In the genomic region with DNA sequence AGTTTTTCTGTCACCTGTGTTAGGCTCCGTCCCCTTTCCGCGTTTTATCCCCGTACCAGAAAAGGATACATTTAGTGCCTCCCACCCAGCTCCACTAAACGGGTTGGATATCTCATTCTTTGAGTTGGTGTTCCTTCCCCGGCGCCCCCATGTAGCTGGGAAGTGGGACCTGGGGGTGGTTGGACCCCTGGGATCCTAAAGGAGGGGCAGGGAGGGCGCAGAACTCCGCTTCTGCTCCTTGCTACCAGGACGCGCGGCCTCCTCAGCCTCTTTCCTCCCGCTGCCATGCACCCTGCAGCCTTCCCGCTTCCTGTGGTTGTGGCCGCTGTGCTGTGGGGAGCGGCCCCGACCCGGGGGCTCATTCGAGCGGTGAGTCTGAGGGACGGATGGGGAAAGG, we compare ENCODE assay signal across 8 cellular contexts. TPM values are rescaled to one million over a fixed set of nuclear protein-coding genes. Genes with fewer than 3 reads are reported as not detected.
A peak's percentile ranks its signal among the peaks of the same experiment; 100 is the strongest.
DNase-seq lines count a peak whose midpoint lies in the region; ATAC-seq, FAIRE-seq and TF ChIP-seq lines count a peak whose summit lies in the region.

No MANE protein-coding gene starts in this region.

- H3K4me3 Mint-ChIP-seq in CD4-positive, alpha-beta T cell: peak overlapping the region; percentile 99

- peaks cover 65% of the 10 kb centered on the region for H3K4me1 Mint-ChIP-seq in CD4-positive, alpha-beta T cell (ENCODE audit: low read depth)

- H3K27me3 ChIP-seq in CD4-positive, alpha-beta T cell (ENCODE audit: control insufficient read depth, insufficient read depth, low read length): no peaks in the 10 kb centered on the region
- H3K27me3 ChIP-seq in PC-3 (ENCODE audit: low read length) (no peaks in the 10 kb centered on the region), HepG2 (ENCODE audit: control insufficient read depth in 1 of 2, insufficient read depth in 2 of 2, low read length in 2 of 2) (no peaks in the 10 kb centered on the region; a peak in 1 of 5 replicates), testis (no peaks in the 10 kb centered on the region)

- peak in 6 of 10 experiments; percentile 28 to 51 (median 41) for DNase-seq in CD4-positive, alpha-beta T cell
- no peak for DNase-seq in PC-3
- no peak for DNase-seq in astrocyte of the cerebellum (ENCODE audit: low read depth)
- DNase-seq in HepG2 (ENCODE audit: low spot score): no peak
- DNase-seq in testis: no peak
- DNase-seq in GM19240 (ENCODE audit: insufficient read length, low spot score): no peak

- peak overlapping the region; percentile 90 for H3K27ac Mint-ChIP-seq in CD4-positive, alpha-beta T cell

- peaks cover 25% of the 10 kb centered on the region; the same call in 1 of the 2 replicates for H3K36me3 ChIP-seq in PC-3 (ENCODE audit: low read depth, low read length)
- peaks cover 11 to 39% of the 10 kb centered on the region in 2 experiments for H3K36me3 ChIP-seq in HepG2 (replicated peaks in 1 of 2; ENCODE audit: control insufficient read depth in 1 of 2, insufficient read depth in 2 of 2, low read length in 2 of 2)
- H3K36me3 ChIP-seq in testis (ENCODE audit: low read depth, missing control alignments): no peaks in the 10 kb centered on the region

- H4K20me1 ChIP-seq in PC-3 (ENCODE audit: low read length): peaks cover 12% of the 10 kb centered on the region
- H4K20me1 ChIP-seq in HepG2 (ENCODE audit: insufficient read depth, low read length): peaks cover 13% of the 10 kb centered on the region; the same call in 1 of the 2 replicates

- WGBS in HepG2 (ENCODE audit: low lambda C conversion rate): 3% methylated on average over 13 of the region's 21 CpGs
- WGBS in testis, 2 donors: 0 to 2% methylated on average over 15 to 21 of the region's 21 CpGs

- CTCF ChIA-PET in CD4-positive, alpha-beta T cell (lab: Charles Lee): interaction anchor here (1.1 to 2.0 kb wide), 7 partner anchors 27 to 498 kb away, joined by 3 to 14 read pairs (median 4); a partner anchor contains a TSS
- CTCF ChIA-PET in PC-3 (lab: Charles Lee): interaction anchor here (1.0 to 2.4 kb wide), 3 partner anchors 26 to 150 kb away, joined by 3 to 18 read pairs (median 4); no protein-coding TSS in a partner anchor
- CTCF ChIA-PET in HepG2 (lab: Yijun Ruan, JAX; ENCODE audit: low intra/inter-chr PET ratio, low total read pairs): no interaction called here

- H3K4me3 ChIP-seq in PC-3 (ENCODE audit: low read length): peak overlapping the region; percentile 91
- H3K4me3 ChIP-seq in astrocyte of the cerebellum (ENCODE audit: low read depth, low read length): peak overlapping the region; percentile 83
- peak overlapping the region; percentile 91 to 97 (median 93) for H3K4me3 ChIP-seq in HepG2 (replicated peaks in 1 of 3; ENCODE audit: insufficient read depth in 1 of 3, low read depth in 2 of 3, low read length in 3 of 3)
- peak overlapping the region; percentile 69 for H3K4me3 ChIP-seq in testis

- POLR2A ChIA-PET in CD4-positive, alpha-beta T cell (lab: Charles Lee): interaction anchor here (1.2 to 6.2 kb wide), 19 partner anchors 9 to 797 kb away, joined by 3 to 195 read pairs (median 9); a partner anchor contains a TSS
- POLR2A ChIA-PET in PC-3 (lab: Charles Lee; ENCODE audit: unreplicated experiment) (interaction anchor here (1.5 kb wide), 1 partner anchor 27 kb away, joined by 8 read pairs; a partner anchor contains a TSS), HepG2 (lab: Yijun Ruan, JAX) (interaction anchor here (1.0 to 3.9 kb wide), 21 partner anchors 9 to 232 kb away, joined by 3 to 201 read pairs (median 6); a partner anchor contains a TSS)

- in situ Hi-C loops in astrocyte of the cerebellum (cut with HindIII; ENCODE audit: low sequenced_read_pairs): no loop called here
- in situ Hi-C loops in HepG2 (cut with HindIII; ENCODE audit: extremely low pct_ligation_motif_present, low pct_unique_long_range_greater_than_20kb): no loop called here

- TF ChIP-seq RAD21 in HepG2 (CRISPR knock-in tag; IDR thresholded peaks at IDR 0.05): no peak

- TF ChIP-seq EP300 in HepG2 (IDR thresholded peaks at IDR 0.05; ENCODE audit: low read depth in 2 of 2, low read length in 2 of 2) (no peak), HepG2 (CRISPR knock-in tag; IDR thresholded peaks at IDR 0.05; ENCODE audit: borderline replicate concordance) (no peak)

- intact Hi-C loops in CD4-positive, alpha-beta T cell (cut with DNase I, micrococcal nuclease): loop anchor here (1.0 to 5.0 kb wide), 5 partner anchors 8 to 47 kb away; a partner anchor contains a TSS
- intact Hi-C loops in PC-3 (cut with micrococcal nuclease): loop anchor here (5.0 kb wide), 1 partner anchor 33 kb away; no protein-coding TSS in a partner anchor
- intact Hi-C loops in HepG2 (cut with micrococcal nuclease; ENCODE audit: unreplicated experiment): no loop called here
- intact Hi-C loops in testis (cut with DNase I; ENCODE audit: low total_unique reads): no loop called here

- ATAC-seq in CD4-positive, alpha-beta T cell (ENCODE audit: poor library complexity): no peak
- ATAC-seq in PC-3: no peak
- ATAC-seq in HepG2: peak; percentile 1; the same call in 2 of the 3 replicates
- ATAC-seq in HG03457 (IDR thresholded peaks at IDR 0.05; ENCODE audit: unreplicated experiment): no peak
- no peak for ATAC-seq in GM19463 (IDR thresholded peaks at IDR 0.05; ENCODE audit: unreplicated experiment)

- H3K9me3 Mint-ChIP-seq in CD4-positive, alpha-beta T cell: no peaks in the 10 kb centered on the region

- peak overlapping the region; percentile 98 for H3K9ac ChIP-seq in PC-3 (ENCODE audit: low read length)
- peak overlapping the region; percentile 95 for H3K9ac ChIP-seq in HepG2 (ENCODE audit: insufficient read depth, low read depth, low read length)

- no peaks in the 10 kb centered on the region for H3K9me2 ChIP-seq in PC-3 (replicated peaks; ENCODE audit: low read length)

- no peaks in the 10 kb centered on the region for H3F3A ChIP-seq in PC-3 (ENCODE audit: low read length, unreplicated experiment)

- H3K4me1 ChIP-seq in PC-3 (ENCODE audit: insufficient read depth, low read length) (peaks cover 31% of the 10 kb centered on the region), HepG2 (ENCODE audit: insufficient read depth, low read length) (peaks cover 36% of the 10 kb centered on the region), testis (peaks cover 18% of the 10 kb centered on the region)

- no peak for FAIRE-seq in HepG2 (lab: Jason Lieb, UNC)

- peak overlapping the region; percentile 84 for H2AFZ ChIP-seq in PC-3 (ENCODE audit: low read length)
- no peak overlapping the region for H2AFZ ChIP-seq in HepG2 (ENCODE audit: low read length)

- peak overlapping the region; percentile 89 for H3K27ac ChIP-seq in CD4-positive, alpha-beta T cell (ENCODE audit: low read depth, low read length)
- H3K27ac ChIP-seq in PC-3 (ENCODE audit: low read length) (peak overlapping the region; percentile 87), HepG2 (ENCODE audit: extremely low read length, insufficient read depth, low read length) (peak overlapping the region; percentile 96), testis (peak overlapping the region; percentile 83 to 97)

- no peaks in the 10 kb centered on the region for H3K27me3 Mint-ChIP-seq in CD4-positive, alpha-beta T cell

- H3K79me2 ChIP-seq in PC-3 (ENCODE audit: low read length) (peaks cover 72% of the 10 kb centered on the region), HepG2 (ENCODE audit: insufficient read depth, low read length) (peaks cover 52% of the 10 kb centered on the region)

- peaks cover 65% of the 10 kb centered on the region for H3K36me3 Mint-ChIP-seq in CD4-positive, alpha-beta T cell (ENCODE audit: low read depth)

- no peak for TF ChIP-seq CTCF in CD4-positive, alpha-beta T cell (IDR thresholded peaks at IDR 0.05)
- TF ChIP-seq CTCF in PC-3 (conservative IDR thresholded peaks at IDR 0.05; ENCODE audit: low read depth, low read length) (no peak), astrocyte of the cerebellum (IDR thresholded peaks at IDR 0.05; ENCODE audit: low read depth, low read length, missing control alignments) (no peak), HepG2 (CRISPR knock-in tag; IDR thresholded peaks at IDR 0.05) (no peak), testis (IDR thresholded peaks at IDR 0.05) (no peak)

- no peaks in the 10 kb centered on the region for H3K9me3 ChIP-seq in CD4-positive, alpha-beta T cell (ENCODE audit: control insufficient read depth, low read length)
- H3K9me3 ChIP-seq in PC-3 (ENCODE audit: low read length) (no peaks in the 10 kb centered on the region), HepG2 (ENCODE audit: low read length) (no peaks in the 10 kb centered on the region), testis (no peaks in the 10 kb centered on the region)

- peak in 1 of 2 experiments; percentile 46; a peak in 1 of 4 replicates for TF ChIP-seq POLR2A in HepG2 (IDR thresholded peaks at IDR 0.05; ENCODE audit: insufficient read depth in 1 of 2, low read depth in 2 of 2, low read length in 2 of 2)
- TF ChIP-seq POLR2A in testis (IDR thresholded peaks at IDR 0.05): no peak

- BruUV-seq in PC-3 (replicated peaks; lab: Mats Ljungman, UMichigan): TSS peak; percentile 74
- BruUV-seq in HepG2 (replicated peaks; lab: Mats Ljungman, UMichigan): TSS peak; percentile 84

- H3K4me2 ChIP-seq in PC-3 (ENCODE audit: low read length) (peak overlapping the region; percentile 97), HepG2 (ENCODE audit: low read depth, low read length) (peak overlapping the region; percentile 98)

RNA-seq across cellular contexts. Expression of a gene that starts 0.6 kb away (rescaled TPM):
- total RNA-seq in CD4-positive, alpha-beta T cell: 10 to 100 TPM; 59.3 to 62.8 TPM
- total RNA-seq in PC-3 (2014; rRNA removed): 37.8 and 43.1 TPM in 2 replicates
- 35.7 and 44.1 TPM in 2 replicates for total RNA-seq in HepG2 (2016; rRNA removed; fragmentation: Illumina TruSeq; extraction: Trizol)
- 16.6 and 21.0 TPM in 2 replicates for total RNA-seq in HepG2 (2016; cell fraction: cytosol; rRNA removed; fragmentation: Illumina TruSeq; extraction: Trizol; ENCODE audit: low read depth)
- total RNA-seq in HepG2 (2016; cell fraction: insoluble cytoplasmic fraction; rRNA removed; fragmentation: Illumina TruSeq; extraction: Trizol): 35.1 and 40.1 TPM in 2 replicates
- 55.7 and 57.0 TPM in 2 replicates for total RNA-seq in HepG2 (2016; cell fraction: membrane; rRNA removed; fragmentation: Illumina TruSeq; extraction: Trizol)
- total RNA-seq in HepG2 (2016; cell fraction: nucleus; rRNA removed; fragmentation: Illumina TruSeq; extraction: Trizol): 35.7 and 36.1 TPM in 2 replicates
- polyA plus RNA-seq in HepG2 (2011; rRNA removed): 45.4 and 49.9 TPM in 2 replicates
- polyA plus RNA-seq in HepG2 (2011; cell fraction: cytosol; rRNA removed): 56.8 and 59.9 TPM in 2 replicates
- 75.7 and 85.0 TPM in 2 replicates for polyA plus RNA-seq in HepG2 (2011; cell fraction: nucleus; rRNA removed)
- 54.2 and 62.3 TPM in 2 replicates for polyA plus RNA-seq in HepG2 (2012)
- polyA plus RNA-seq in HepG2 (2016; cell fraction: cytosol; fragmentation: Illumina TruSeq; extraction: Trizol; ENCODE audit: low read depth): 28.1 and 30.9 TPM in 2 replicates
- 58.7 and 75.7 TPM in 2 replicates for polyA plus RNA-seq in HepG2 (2016; cell fraction: insoluble cytoplasmic fraction; fragmentation: Illumina TruSeq; extraction: Trizol; ENCODE audit: low read depth)
- 80.2 and 86.8 TPM in 2 replicates for polyA plus RNA-seq in HepG2 (2016; cell fraction: membrane; fragmentation: Illumina TruSeq; extraction: Trizol; ENCODE audit: low read depth)
- polyA plus RNA-seq in HepG2 (2016; cell fraction: nucleus; fragmentation: Illumina TruSeq; extraction: Trizol; ENCODE audit: insufficient read depth, low read depth): 94.6 and 94.8 TPM in 2 replicates
- polyA minus RNA-seq in HepG2 (2011; rRNA and poly(A)+ RNA removed; ENCODE audit: low replicate concordance): 83.4 and 279 TPM in 2 replicates
- polyA minus RNA-seq in HepG2 (2011; cell fraction: cytosol; rRNA and poly(A)+ RNA removed): 40.3 and 46.3 TPM in 2 replicates
- polyA minus RNA-seq in HepG2 (2011; cell fraction: nucleus; rRNA and poly(A)+ RNA removed): 27.2 and 33.9 TPM in 2 replicates
- total RNA-seq in testis: 100 to 1,000 TPM; 110 to 111 TPM
- 211 TPM for polyA plus RNA-seq in testis (ENCODE audit: insufficient read depth, low read depth, low replicate concordance)

RNA-seq across cellular contexts. Expression of a gene that starts 0.8 kb away (rescaled TPM):
- 10 to 100 TPM; 20.8 to 21.9 TPM for total RNA-seq in CD4-positive, alpha-beta T cell
- total RNA-seq in PC-3 (2014; rRNA removed) (64.3 and 72.1 TPM in 2 replicates), HepG2 (2016; rRNA removed; fragmentation: Illumina TruSeq; extraction: Trizol) (47.2 and 47.9 TPM in 2 replicates), testis (10 to 100 TPM; 23.7 to 25.9 TPM)
- total RNA-seq in HepG2 (2016; cell fraction: cytosol; rRNA removed; fragmentation: Illumina TruSeq; extraction: Trizol; ENCODE audit: low read depth): 22.1 and 25.5 TPM in 2 replicates
- total RNA-seq in HepG2 (2016; cell fraction: insoluble cytoplasmic fraction; rRNA removed; fragmentation: Illumina TruSeq; extraction: Trizol): 40.6 and 48.7 TPM in 2 replicates
- total RNA-seq in HepG2 (2016; cell fraction: membrane; rRNA removed; fragmentation: Illumina TruSeq; extraction: Trizol): 28.0 and 32.2 TPM in 2 replicates
- total RNA-seq in HepG2 (2016; cell fraction: nucleus; rRNA removed; fragmentation: Illumina TruSeq; extraction: Trizol): 21.3 and 23.1 TPM in 2 replicates
- polyA plus RNA-seq in HepG2 (2011; rRNA removed) (35.0 and 35.4 TPM in 2 replicates), testis (ENCODE audit: insufficient read depth, low read depth, low replicate concordance) (24.3 TPM)
- polyA plus RNA-seq in HepG2 (2011; cell fraction: cytosol; rRNA removed): 31.3 and 45.3 TPM in 2 replicates
- 41.0 and 42.8 TPM in 2 replicates for polyA plus RNA-seq in HepG2 (2011; cell fraction: nucleus; rRNA removed)
- polyA plus RNA-seq in HepG2 (2012): 19.7 and 27.6 TPM in 2 replicates
- 21.7 and 29.8 TPM in 2 replicates for polyA plus RNA-seq in HepG2 (2016; cell fraction: cytosol; fragmentation: Illumina TruSeq; extraction: Trizol; ENCODE audit: low read depth)
- 44.9 and 50.2 TPM in 2 replicates for polyA plus RNA-seq in HepG2 (2016; cell fraction: insoluble cytoplasmic fraction; fragmentation: Illumina TruSeq; extraction: Trizol; ENCODE audit: low read depth)
- 22.8 and 26.7 TPM in 2 replicates for polyA plus RNA-seq in HepG2 (2016; cell fraction: membrane; fragmentation: Illumina TruSeq; extraction: Trizol; ENCODE audit: low read depth)
- 36.1 and 36.6 TPM in 2 replicates for polyA plus RNA-seq in HepG2 (2016; cell fraction: nucleus; fragmentation: Illumina TruSeq; extraction: Trizol; ENCODE audit: insufficient read depth, low read depth)
- polyA minus RNA-seq in HepG2 (2011; rRNA and poly(A)+ RNA removed; ENCODE audit: low replicate concordance): 77.5 and 91.1 TPM in 2 replicates
- polyA minus RNA-seq in HepG2 (2011; cell fraction: cytosol; rRNA and poly(A)+ RNA removed): 17.0 and 18.5 TPM in 2 replicates
- 20.0 and 27.3 TPM in 2 replicates for polyA minus RNA-seq in HepG2 (2011; cell fraction: nucleus; rRNA and poly(A)+ RNA removed)

RNA-seq across cellular contexts. Expression of a gene that starts 7.7 kb away (rescaled TPM):
- total RNA-seq in CD4-positive, alpha-beta T cell: 100 to 1,000 TPM; 349 to 362 TPM
- total RNA-seq in PC-3 (2014; rRNA removed) (1,914 and 2,339 TPM in 2 replicates), HepG2 (2016; rRNA removed; fragmentation: Illumina TruSeq; extraction: Trizol) (494 and 520 TPM in 2 replicates), testis (100 to 1,000 TPM; 257 to 349 TPM)
- 274 and 364 TPM in 2 replicates for total RNA-seq in HepG2 (2016; cell fraction: cytosol; rRNA removed; fragmentation: Illumina TruSeq; extraction: Trizol; ENCODE audit: low read depth)
- 482 and 502 TPM in 2 replicates for total RNA-seq in HepG2 (2016; cell fraction: insoluble cytoplasmic fraction; rRNA removed; fragmentation: Illumina TruSeq; extraction: Trizol)
- 274 and 390 TPM in 2 replicates for total RNA-seq in HepG2 (2016; cell fraction: membrane; rRNA removed; fragmentation: Illumina TruSeq; extraction: Trizol)
- total RNA-seq in HepG2 (2016; cell fraction: nucleus; rRNA removed; fragmentation: Illumina TruSeq; extraction: Trizol): 166 and 182 TPM in 2 replicates
- polyA plus RNA-seq in HepG2 (2011; rRNA removed) (589 and 613 TPM in 2 replicates), testis (ENCODE audit: insufficient read depth, low read depth, low replicate concordance) (244 TPM)
- polyA plus RNA-seq in HepG2 (2011; cell fraction: cytosol; rRNA removed): 590 and 702 TPM in 2 replicates
- polyA plus RNA-seq in HepG2 (2011; cell fraction: nucleus; rRNA removed): 303 and 324 TPM in 2 replicates
- 507 and 533 TPM in 2 replicates for polyA plus RNA-seq in HepG2 (2012)
- 515 and 664 TPM in 2 replicates for polyA plus RNA-seq in HepG2 (2016; cell fraction: cytosol; fragmentation: Illumina TruSeq; extraction: Trizol; ENCODE audit: low read depth)
- polyA plus RNA-seq in HepG2 (2016; cell fraction: insoluble cytoplasmic fraction; fragmentation: Illumina TruSeq; extraction: Trizol; ENCODE audit: low read depth): 954 and 1,000 TPM in 2 replicates
- 494 and 571 TPM in 2 replicates for polyA plus RNA-seq in HepG2 (2016; cell fraction: membrane; fragmentation: Illumina TruSeq; extraction: Trizol; ENCODE audit: low read depth)
- 485 and 521 TPM in 2 replicates for polyA plus RNA-seq in HepG2 (2016; cell fraction: nucleus; fragmentation: Illumina TruSeq; extraction: Trizol; ENCODE audit: insufficient read depth, low read depth)
- polyA minus RNA-seq in HepG2 (2011; rRNA and poly(A)+ RNA removed; ENCODE audit: low replicate concordance): 456 and 623 TPM in 2 replicates
- polyA minus RNA-seq in HepG2 (2011; cell fraction: cytosol; rRNA and poly(A)+ RNA removed): 408 and 605 TPM in 2 replicates
- 126 and 127 TPM in 2 replicates for polyA minus RNA-seq in HepG2 (2011; cell fraction: nucleus; rRNA and poly(A)+ RNA removed)

RNA-seq across cellular contexts. Expression of a gene that starts 8.5 kb away (rescaled TPM):
- total RNA-seq in CD4-positive, alpha-beta T cell: not detected
- total RNA-seq in PC-3 (2014; rRNA removed) (not detected in 2 replicates), HepG2 (2016; rRNA removed; fragmentation: Illumina TruSeq; extraction: Trizol) (not detected in 2 replicates), testis (under 1 TPM; 0.12 to 0.47 TPM)
- not detected in 2 replicates for total RNA-seq in HepG2 (2016; cell fraction: cytosol; rRNA removed; fragmentation: Illumina TruSeq; extraction: Trizol; ENCODE audit: low read depth)
- total RNA-seq in HepG2 (2016; cell fraction: insoluble cytoplasmic fraction; rRNA removed; fragmentation: Illumina TruSeq; extraction: Trizol): not detected in 2 replicates
- not detected in 2 replicates for total RNA-seq in HepG2 (2016; cell fraction: membrane; rRNA removed; fragmentation: Illumina TruSeq; extraction: Trizol)
- total RNA-seq in HepG2 (2016; cell fraction: nucleus; rRNA removed; fragmentation: Illumina TruSeq; extraction: Trizol): not detected in 2 replicates
- polyA plus RNA-seq in HepG2 (2011; rRNA removed) (not detected in 2 replicates), testis (ENCODE audit: insufficient read depth, low read depth, low replicate concordance) (0.88 TPM)
- polyA plus RNA-seq in HepG2 (2011; cell fraction: cytosol; rRNA removed): not detected in 2 replicates
- not detected in 2 replicates for polyA plus RNA-seq in HepG2 (2011; cell fraction: nucleus; rRNA removed)
- 0.35 and 0.58 TPM in 2 replicates for polyA plus RNA-seq in HepG2 (2012)
- not detected in 2 replicates for polyA plus RNA-seq in HepG2 (2016; cell fraction: cytosol; fragmentation: Illumina TruSeq; extraction: Trizol; ENCODE audit: low read depth)
- polyA plus RNA-seq in HepG2 (2016; cell fraction: insoluble cytoplasmic fraction; fragmentation: Illumina TruSeq; extraction: Trizol; ENCODE audit: low read depth): not detected in 2 replicates
- polyA plus RNA-seq in HepG2 (2016; cell fraction: membrane; fragmentation: Illumina TruSeq; extraction: Trizol; ENCODE audit: low read depth): not detected in 2 replicates
- not detected in 2 replicates for polyA plus RNA-seq in HepG2 (2016; cell fraction: nucleus; fragmentation: Illumina TruSeq; extraction: Trizol; ENCODE audit: insufficient read depth, low read depth)
- not detected in 2 replicates for polyA minus RNA-seq in HepG2 (2011; rRNA and poly(A)+ RNA removed; ENCODE audit: low replicate concordance)
- polyA minus RNA-seq in HepG2 (2011; cell fraction: cytosol; rRNA and poly(A)+ RNA removed): not detected in 2 replicates
- not detected in 2 replicates for polyA minus RNA-seq in HepG2 (2011; cell fraction: nucleus; rRNA and poly(A)+ RNA removed)

RNA-seq across cellular contexts. Expression of a gene that starts 10.3 kb away (rescaled TPM):
- total RNA-seq in CD4-positive, alpha-beta T cell: 10 to 100 TPM; 17.2 to 20.5 TPM
- total RNA-seq in PC-3 (2014; rRNA removed): 2.4 and 7.5 TPM in 2 replicates
- total RNA-seq in HepG2 (2016; rRNA removed; fragmentation: Illumina TruSeq; extraction: Trizol): 59.8 and 68.2 TPM in 2 replicates
- 28.3 and 29.6 TPM in 2 replicates for total RNA-seq in HepG2 (2016; cell fraction: cytosol; rRNA removed; fragmentation: Illumina TruSeq; extraction: Trizol; ENCODE audit: low read depth)
- total RNA-seq in HepG2 (2016; cell fraction: insoluble cytoplasmic fraction; rRNA removed; fragmentation: Illumina TruSeq; extraction: Trizol): 63.3 and 64.1 TPM in 2 replicates
- total RNA-seq in HepG2 (2016; cell fraction: membrane; rRNA removed; fragmentation: Illumina TruSeq; extraction: Trizol): 24.9 and 26.4 TPM in 2 replicates
- 60.8 and 62.5 TPM in 2 replicates for total RNA-seq in HepG2 (2016; cell fraction: nucleus; rRNA removed; fragmentation: Illumina TruSeq; extraction: Trizol)
- 51.9 and 69.8 TPM in 2 replicates for polyA plus RNA-seq in HepG2 (2011; rRNA removed)
- 25.2 and 41.5 TPM in 2 replicates for polyA plus RNA-seq in HepG2 (2011; cell fraction: cytosol; rRNA removed)
- 315 and 418 TPM in 2 replicates for polyA plus RNA-seq in HepG2 (2011; cell fraction: nucleus; rRNA removed)
- polyA plus RNA-seq in HepG2 (2012): 30.6 and 32.9 TPM in 2 replicates
- polyA plus RNA-seq in HepG2 (2016; cell fraction: cytosol; fragmentation: Illumina TruSeq; extraction: Trizol; ENCODE audit: low read depth): 29.4 and 30.6 TPM in 2 replicates
- 80.8 and 89.8 TPM in 2 replicates for polyA plus RNA-seq in HepG2 (2016; cell fraction: insoluble cytoplasmic fraction; fragmentation: Illumina TruSeq; extraction: Trizol; ENCODE audit: low read depth)
- 21.3 and 21.5 TPM in 2 replicates for polyA plus RNA-seq in HepG2 (2016; cell fraction: membrane; fragmentation: Illumina TruSeq; extraction: Trizol; ENCODE audit: low read depth)
- polyA plus RNA-seq in HepG2 (2016; cell fraction: nucleus; fragmentation: Illumina TruSeq; extraction: Trizol; ENCODE audit: insufficient read depth, low read depth): 236 and 244 TPM in 2 replicates
- polyA minus RNA-seq in HepG2 (2011; rRNA and poly(A)+ RNA removed; ENCODE audit: low replicate concordance): 27.3 and 88.8 TPM in 2 replicates
- 6.0 and 7.5 TPM in 2 replicates for polyA minus RNA-seq in HepG2 (2011; cell fraction: cytosol; rRNA and poly(A)+ RNA removed)
- 27.0 and 31.7 TPM in 2 replicates for polyA minus RNA-seq in HepG2 (2011; cell fraction: nucleus; rRNA and poly(A)+ RNA removed)
- 10 to 100 TPM; 16.4 to 17.2 TPM for total RNA-seq in testis
- 29.9 TPM for polyA plus RNA-seq in testis (ENCODE audit: insufficient read depth, low read depth, low replicate concordance)

Comparison
In these comparisons a context has a peak if more than half of its experiments do, and no peak if none do; other contexts are left out.
1. DNase-seq: peak in CD4-positive, alpha-beta T cell (6 of 10); none in PC-3 (single experiment), astrocyte of the cerebellum (single experiment), HepG2 (single experiment), testis (single experiment) and GM19240 (single experiment).
2. intact Hi-C loops: an anchor here in CD4-positive, alpha-beta T cell (1.0 to 5.0 kb wide) and PC-3 (5.0 kb wide); none called in HepG2 and testis.
3. Peak in every context shown above with its lines, with median percentiles within 50 percentile points of each other: H3K27ac ChIP-seq and H3K4me3 ChIP-seq.